In genomic region chr16:53068423-53068833, GRCh38 we compare ENCODE assay signal across 12 cellular contexts. TPM values are rescaled to one million over a fixed set of nuclear protein-coding genes. Genes with fewer than 3 reads are reported as not detected.
DNase-seq lines count a peak whose midpoint lies in the region; ATAC-seq lines count a peak whose summit lies in the region.
"Had no signal": no experiment of that assay in that cellular context is flagged by ENCODE, and none has a peak within 500 bp of the region (broad histone marks: within the 10 kb centered on the region; RNA-seq: fewer than 3 reads in every experiment).

No MANE protein-coding gene starts in this region.

- H3K4me3 Mint-ChIP-seq in activated CD4-positive, alpha-beta T cell treated with anti-CD3 and anti-CD28 coated beads, Interleukin-2, amount 10 ng/mL, durations not matched to agents 24 days and 14 days, result no peak overlapping the region
- H3K4me3 Mint-ChIP-seq in stimulated activated effector memory CD8-positive, alpha-beta T cell treated with anti-CD3 and anti-CD28 coated beads, Interleukin-12 subunit alpha, Interleukin-12 subunit beta, amount 100 ng/mL, for 72 hours, result peak overlapping the region; percentile 52

- peaks cover 3% of the 10 kb centered on the region; the same call in 1 of the 2 replicates for H3K36me3 ChIP-seq in KOPT-K1 (ENCODE audit: insufficient read depth, low read length)

- H3K27me3 Mint-ChIP-seq in activated CD4-positive, alpha-beta T cell treated with anti-CD3 and anti-CD28 coated beads, Interleukin-2, amount 10 ng/mL, durations not matched to agents 24 days and 14 days, result no peaks in the 10 kb centered on the region

- peak; percentile 59 for DNase-seq in activated CD4-positive, alpha-beta T cell treated with anti-CD3 and anti-CD28 coated beads, Interleukin-2, amount 10 ng/mL, durations not matched to agents 24 days and 14 days
- no peak for DNase-seq in activated CD4-positive, alpha-beta T cell treated with anti-CD3 and anti-CD28 coated beads for 4 hours
- peak in 1 of 2 donors; percentile 53 for DNase-seq in stimulated activated effector memory CD8-positive, alpha-beta T cell treated with anti-CD3 and anti-CD28 coated beads, Interleukin-12 subunit alpha, Interleukin-12 subunit beta, amount 100 ng/mL, for 72 hours (ENCODE audit: low spot score in 2 of 2)
- DNase-seq in NCI-H446 treated with DMSO at 0.1 percent for 48 hours (lab: John Stamatoyannopoulos, UW) (no peak), GM19240 (ENCODE audit: insufficient read length, low spot score) (no peak), HT-29 (ENCODE audit: low spot score) (no peak)
- DNase-seq: glutamatergic neuron, NCI-H2081 treated with DMSO at 0.1 percent for 48 hours, T1000 had no signal

- peaks cover 4% of the 10 kb centered on the region for H3K9me3 Mint-ChIP-seq in activated CD4-positive, alpha-beta T cell treated with anti-CD3 and anti-CD28 coated beads, Interleukin-2, amount 10 ng/mL, durations not matched to agents 24 days and 14 days
- no peaks in the 10 kb centered on the region for H3K9me3 Mint-ChIP-seq in stimulated activated effector memory CD8-positive, alpha-beta T cell treated with anti-CD3 and anti-CD28 coated beads, Interleukin-12 subunit alpha, Interleukin-12 subunit beta, amount 100 ng/mL, for 72 hours

- H3K36me3 Mint-ChIP-seq in activated CD4-positive, alpha-beta T cell treated with anti-CD3 and anti-CD28 coated beads, Interleukin-2, amount 10 ng/mL, durations not matched to agents 24 days and 14 days (ENCODE audit: low read depth), result peaks cover 12% of the 10 kb centered on the region
- H3K36me3 Mint-ChIP-seq in stimulated activated effector memory CD8-positive, alpha-beta T cell treated with anti-CD3 and anti-CD28 coated beads, Interleukin-12 subunit alpha, Interleukin-12 subunit beta, amount 100 ng/mL, for 72 hours, result no peaks in the 10 kb centered on the region

- intact Hi-C loops in activated CD4-positive, alpha-beta T cell treated with anti-CD3 and anti-CD28 coated beads, Interleukin-2, amount 10 ng/mL, durations not matched to agents 24 days and 14 days (cut with micrococcal nuclease), result no loop called here

- peaks cover 25% of the 10 kb centered on the region for H3K4me1 Mint-ChIP-seq in activated CD4-positive, alpha-beta T cell treated with anti-CD3 and anti-CD28 coated beads, Interleukin-2, amount 10 ng/mL, durations not matched to agents 24 days and 14 days
- peaks cover 71% of the 10 kb centered on the region for H3K4me1 Mint-ChIP-seq in stimulated activated effector memory CD8-positive, alpha-beta T cell treated with anti-CD3 and anti-CD28 coated beads, Interleukin-12 subunit alpha, Interleukin-12 subunit beta, amount 100 ng/mL, for 72 hours

- no peak overlapping the region for H3K27ac Mint-ChIP-seq in activated CD4-positive, alpha-beta T cell treated with anti-CD3 and anti-CD28 coated beads, Interleukin-2, amount 10 ng/mL, durations not matched to agents 24 days and 14 days
- peak overlapping the region; percentile 65 for H3K27ac Mint-ChIP-seq in stimulated activated effector memory CD8-positive, alpha-beta T cell treated with anti-CD3 and anti-CD28 coated beads, Interleukin-12 subunit alpha, Interleukin-12 subunit beta, amount 100 ng/mL, for 72 hours

- peaks cover 4% of the 10 kb centered on the region for H3K9me3 ChIP-seq in KOPT-K1 (ENCODE audit: insufficient read depth, low read length, poor library complexity, severe bottlenecking)

- peak overlapping the region; percentile 28 for H3K27ac ChIP-seq in KOPT-K1 (ENCODE audit: low read depth, low read length, poor library complexity, severe bottlenecking)
- H3K27ac ChIP-seq: 22Rv1 had no signal

- ATAC-seq in HG02642 (IDR thresholded peaks at IDR 0.05; ENCODE audit: poor library complexity, unreplicated experiment), result peak; percentile 56
- peak; percentile 92 for ATAC-seq in stimulated activated effector memory CD8-positive, alpha-beta T cell treated with anti-CD3 and anti-CD28 coated beads, Interleukin-12 subunit alpha, Interleukin-12 subunit beta, amount 100 ng/mL, for 72 hours

RNA-seq across cellular contexts. Expression of gene CHD9, which starts 13.6 kb away (rescaled TPM):
- 19.6 and 20.7 TPM in 2 replicates for total RNA-seq in activated CD4-positive, alpha-beta T cell treated with anti-CD3 and anti-CD28 coated beads, Interleukin-2, amount 10 ng/mL, durations not matched to agents 24 days and 14 days
- 8.1 and 15.2 TPM in 2 replicates for total RNA-seq in HT-29 (2014; rRNA removed; shearing (Covaris generic))

RNA-seq across cellular contexts. Expression of gene CHD9NB, which starts 15.7 kb away (rescaled TPM):
- 0.14 and 0.16 TPM in 2 replicates for total RNA-seq in activated CD4-positive, alpha-beta T cell treated with anti-CD3 and anti-CD28 coated beads, Interleukin-2, amount 10 ng/mL, durations not matched to agents 24 days and 14 days
- 3.4 and 4.1 TPM in 2 replicates for total RNA-seq in HT-29 (2014; rRNA removed; shearing (Covaris generic))
